In the genomic region with DNA sequence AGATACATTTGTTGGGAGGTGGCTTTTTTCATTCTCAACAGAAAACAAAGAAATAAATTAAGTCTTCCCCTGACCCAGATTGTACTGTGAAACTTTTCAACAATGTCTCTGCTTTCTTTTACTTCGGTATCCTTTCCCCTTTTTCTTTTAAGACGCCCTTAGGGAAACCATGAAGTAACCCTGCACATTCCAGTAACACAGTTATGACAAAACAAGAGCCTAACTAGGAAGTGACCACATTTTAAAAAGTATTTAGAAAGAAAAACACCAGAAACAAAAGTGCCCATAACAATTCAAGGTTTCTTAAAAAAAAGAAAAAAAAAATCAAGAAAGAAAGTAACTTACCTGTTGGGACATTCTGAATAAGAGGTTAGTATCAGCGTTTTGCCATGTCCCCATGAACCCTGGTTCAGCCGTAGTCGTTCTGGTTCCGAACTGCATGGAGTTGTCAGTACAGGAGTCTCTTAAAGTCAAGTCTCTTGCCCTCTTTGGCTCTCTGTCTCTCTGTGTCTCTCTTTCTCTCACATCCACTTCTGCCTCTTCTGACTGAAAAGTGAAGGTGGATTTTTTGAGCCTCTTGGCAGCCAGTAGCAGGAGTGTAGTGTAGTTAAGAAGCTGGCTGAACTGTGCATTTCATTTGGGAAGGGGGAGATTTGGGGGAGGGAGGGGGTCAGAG, we compare ENCODE assay signal across 8 cellular contexts.
DNase-seq lines count a peak whose midpoint lies in the region; ATAC-seq and TF ChIP-seq lines count a peak whose summit lies in the region.

No MANE protein-coding gene starts in this region.

- H3K9me3 Mint-ChIP-seq in activated T-cell treated with anti-CD3 and anti-CD28 coated beads, Interleukin-2, amount 50 U/mL, for 24 hours: no peaks in the 10 kb centered on the region

- H3K4me1 ChIP-seq in prostate gland (replicated peaks): no peaks in the 10 kb centered on the region

- H3K27me3 ChIP-seq in WERI-Rb-1 (ENCODE audit: insufficient read depth, low read depth, severe bottlenecking): peaks cover 4% of the 10 kb centered on the region
- no peaks in the 10 kb centered on the region for H3K27me3 ChIP-seq in prostate gland (replicated peaks; ENCODE audit: insufficient read depth)

- ATAC-seq in Right ventricle myocardium superior (ENCODE audit: poor library complexity) (peak; percentile 18), HG03571 (IDR thresholded peaks at IDR 0.05; ENCODE audit: unreplicated experiment) (no peak)

- H3K4me3 Mint-ChIP-seq in activated T-cell treated with anti-CD3 and anti-CD28 coated beads, Interleukin-2, amount 50 U/mL, for 24 hours: no peak overlapping the region

- H3K36me3 Mint-ChIP-seq in activated T-cell treated with anti-CD3 and anti-CD28 coated beads, Interleukin-2, amount 50 U/mL, for 24 hours (ENCODE audit: low read depth): no peaks in the 10 kb centered on the region

- peaks cover 38% of the 10 kb centered on the region for H3K27me3 Mint-ChIP-seq in activated T-cell treated with anti-CD3 and anti-CD28 coated beads, Interleukin-2, amount 50 U/mL, for 24 hours

- DNase-seq in ELR (ENCODE audit: low read depth) (peak; percentile 18), WERI-Rb-1 (no peak), Right ventricle myocardium superior (no peak), prostate gland (ENCODE audit: low spot score) (no peak), DMS53 treated with DMSO at 0.1 percent for 48 hours (lab: John Stamatoyannopoulos, UW; ENCODE audit: unreplicated experiment) (no peak), SHP77 treated with DMSO at 0.1 percent for 48 hours (lab: John Stamatoyannopoulos, UW) (no peak)
- DNase-seq in activated T-cell treated with anti-CD3 and anti-CD28 coated beads, Interleukin-2, amount 50 U/mL, for 24 hours: no peak

- no peak for TF ChIP-seq POLR2A in prostate gland (IDR thresholded peaks at IDR 0.05)

- TF ChIP-seq CTCF in WERI-Rb-1 (IDR thresholded peaks at IDR 0.05; ENCODE audit: low read depth, low read length) (no peak), prostate gland (IDR thresholded peaks at IDR 0.05) (no peak)

- 17% methylated on average over 6 of the region's 6 CpGs for WGBS in prostate gland

- H3K9me3 ChIP-seq in WERI-Rb-1 (ENCODE audit: severe bottlenecking) (no peaks in the 10 kb centered on the region), prostate gland (no peaks in the 10 kb centered on the region)

- H3K4me3 ChIP-seq in WERI-Rb-1 (ENCODE audit: low read depth, low read length) (peak overlapping the region; percentile 57), prostate gland (peak overlapping the region; percentile 40 to 43)

- peaks cover 3% of the 10 kb centered on the region for H3K4me1 Mint-ChIP-seq in activated T-cell treated with anti-CD3 and anti-CD28 coated beads, Interleukin-2, amount 50 U/mL, for 24 hours (ENCODE audit: low read depth)

- no peaks in the 10 kb centered on the region for H3K36me3 ChIP-seq in WERI-Rb-1
- H3K36me3 ChIP-seq in prostate gland: no peaks in the 10 kb centered on the region

- H3K27ac ChIP-seq in WERI-Rb-1 (no peak overlapping the region), prostate gland (peak overlapping the region; percentile 80 to 88)

- no peak overlapping the region for H3K27ac Mint-ChIP-seq in activated T-cell treated with anti-CD3 and anti-CD28 coated beads, Interleukin-2, amount 50 U/mL, for 24 hours

- intact Hi-C loops in Right ventricle myocardium superior (cut with DNase I) (no loop called here), prostate gland (cut with DNase I) (loop anchor here (2.0 to 10.0 kb wide), 2 partner anchors 141 to 213 kb away; no protein-coding TSS in a partner anchor)
